ENCODE assay signal across 8 cellular contexts in the genomic region with DNA sequence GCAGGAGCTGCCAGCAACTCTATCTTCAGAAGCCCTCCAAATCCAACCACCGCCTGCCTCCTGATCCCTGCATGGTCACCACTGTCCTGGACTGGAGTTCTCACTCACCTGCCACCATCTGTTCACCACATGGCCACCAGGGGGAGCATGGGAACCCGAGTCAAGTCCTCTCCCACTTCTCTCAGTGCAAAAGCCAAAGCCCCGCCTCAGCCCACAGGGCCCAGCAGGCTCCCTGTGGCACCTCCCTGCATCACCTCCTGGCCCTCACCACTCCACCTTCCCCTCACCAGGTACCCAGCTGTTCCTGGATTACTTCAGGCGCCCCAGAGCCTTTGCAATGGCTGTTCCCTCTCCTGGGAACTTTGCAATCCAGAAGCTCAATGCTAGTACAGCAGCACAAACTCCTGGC. TPM values are rescaled to one million over a fixed set of nuclear protein-coding genes. Genes with fewer than 3 reads are reported as not detected.
DNase-seq lines count a peak whose midpoint lies in the region; TF ChIP-seq lines count a peak whose summit lies in the region.

No MANE protein-coding gene starts in this region.

- H3K9ac ChIP-seq in KMS-11 = no peak overlapping the region

- TF ChIP-seq CTCF in KMS-11 (conservative IDR thresholded peaks at IDR 0.05; ENCODE audit: low read depth, low read length) = peak; percentile 90
- TF ChIP-seq CTCF in osteocyte (IDR thresholded peaks at IDR 0.05) = peak; percentile 78
- peak; percentile 70 to 75 for TF ChIP-seq CTCF in tibial artery (IDR thresholded peaks at IDR 0.05)

- DNase-seq in DMS153 treated with DMSO at 0.1 percent for 48 hours (lab: John Stamatoyannopoulos, UW; ENCODE audit: unreplicated experiment) = peak; percentile 59
- peak; percentile 86 for DNase-seq in RPMI8226
- peak; percentile 74 for DNase-seq in activated T-helper 1 cell treated with anti-CD3 and anti-CD28 coated beads, Interleukin-12 subunit alpha, Interleukin-12 subunit beta, Interleukin-2, Interleukin-4 antibody, amounts not matched to agents 30 ng/mL and 10 ng/mL and 1 ng/mL, durations not matched to agents 14 hours and 24 hours and 36 hours (ENCODE audit: low spot score)
- peak; percentile 47 for DNase-seq in fibroblast of the conjunctiva (ENCODE audit: low read depth)
- peak; percentile 94 for DNase-seq in osteocyte (ENCODE audit: extremely low spot score, unreplicated experiment)
- DNase-seq in tibial artery = peak; percentile 75 to 86
- no peak for DNase-seq in cortex of kidney (lab: John Stamatoyannopoulos, UW)

- no peak overlapping the region for H3K27ac ChIP-seq in KMS-11
- H3K27ac ChIP-seq in tibial artery = no peak overlapping the region

- H3K4me3 ChIP-seq in KMS-11 (IDR thresholded peaks at IDR 0.05; ENCODE audit: insufficient read depth, low read depth, low read length) (no peak overlapping the region), tibial artery (no peak overlapping the region)

- H3K27me3 ChIP-seq in KMS-11 (ENCODE audit: insufficient read depth, low read depth) (no peaks in the 10 kb centered on the region), tibial artery (no peaks in the 10 kb centered on the region)

- intact Hi-C loops in activated T-helper 1 cell treated with anti-CD3 and anti-CD28 coated beads, Interleukin-12 subunit alpha, Interleukin-12 subunit beta, Interleukin-2, Interleukin-4 antibody, amounts not matched to agents 30 ng/mL and 10 ng/mL and 1 ng/mL, durations not matched to agents 14 hours and 24 hours and 36 hours (cut with micrococcal nuclease) = no loop called here
- intact Hi-C loops in tibial artery (cut with DNase I; ENCODE audit: low total_unique reads) = loop anchor here (10.0 kb wide), 1 partner anchor 112 kb away; no protein-coding TSS in a partner anchor

- peak overlapping the region; percentile 54 for H3K27ac Mint-ChIP-seq in activated T-helper 1 cell treated with anti-CD3 and anti-CD28 coated beads, Interleukin-12 subunit alpha, Interleukin-12 subunit beta, Interleukin-2, Interleukin-4 antibody, amounts not matched to agents 30 ng/mL and 10 ng/mL and 1 ng/mL, durations not matched to agents 14 hours and 24 hours and 36 hours
- peak overlapping the region; percentile 34 for H3K27ac Mint-ChIP-seq in osteocyte (ENCODE audit: unreplicated experiment)

- peaks cover 12% of the 10 kb centered on the region for H3K79me2 ChIP-seq in KMS-11 (ENCODE audit: insufficient read depth, low read depth)

- H3K27me3 Mint-ChIP-seq in activated T-helper 1 cell treated with anti-CD3 and anti-CD28 coated beads, Interleukin-12 subunit alpha, Interleukin-12 subunit beta, Interleukin-2, Interleukin-4 antibody, amounts not matched to agents 30 ng/mL and 10 ng/mL and 1 ng/mL, durations not matched to agents 14 hours and 24 hours and 36 hours (ENCODE audit: insufficient read depth) = no peaks in the 10 kb centered on the region
- H3K27me3 Mint-ChIP-seq in osteocyte (ENCODE audit: unreplicated experiment) = no peaks in the 10 kb centered on the region

- H2AFZ ChIP-seq in KMS-11 (ENCODE audit: low read depth) = no peak overlapping the region

- H3K4me1 Mint-ChIP-seq in activated T-helper 1 cell treated with anti-CD3 and anti-CD28 coated beads, Interleukin-12 subunit alpha, Interleukin-12 subunit beta, Interleukin-2, Interleukin-4 antibody, amounts not matched to agents 30 ng/mL and 10 ng/mL and 1 ng/mL, durations not matched to agents 14 hours and 24 hours and 36 hours (ENCODE audit: low read depth) = peaks cover 20% of the 10 kb centered on the region
- H3K4me1 Mint-ChIP-seq in osteocyte (ENCODE audit: unreplicated experiment) = peaks cover 15% of the 10 kb centered on the region

- no peak overlapping the region for H3K4me2 ChIP-seq in KMS-11

- H4K20me1 ChIP-seq in KMS-11 (ENCODE audit: insufficient read depth) = no peaks in the 10 kb centered on the region

- H3K4me1 ChIP-seq in KMS-11 (ENCODE audit: low read depth, poor library complexity, severe bottlenecking) (peaks cover 6% of the 10 kb centered on the region), tibial artery (peaks cover 0 to 25% (median 6%) of the 10 kb centered on the region in 4 donors)

- no peak overlapping the region for H3K4me3 Mint-ChIP-seq in activated T-helper 1 cell treated with anti-CD3 and anti-CD28 coated beads, Interleukin-12 subunit alpha, Interleukin-12 subunit beta, Interleukin-2, Interleukin-4 antibody, amounts not matched to agents 30 ng/mL and 10 ng/mL and 1 ng/mL, durations not matched to agents 14 hours and 24 hours and 36 hours
- no peak overlapping the region for H3K4me3 Mint-ChIP-seq in osteocyte (ENCODE audit: unreplicated experiment)

- no peaks in the 10 kb centered on the region for H3K9me3 ChIP-seq in tibial artery

- H3K36me3 ChIP-seq in KMS-11 (ENCODE audit: insufficient read depth) (no peaks in the 10 kb centered on the region), tibial artery (peaks cover 62 to 88% (median 64%) of the 10 kb centered on the region in 3 donors)

- no peaks in the 10 kb centered on the region for H3K9me3 Mint-ChIP-seq in activated T-helper 1 cell treated with anti-CD3 and anti-CD28 coated beads, Interleukin-12 subunit alpha, Interleukin-12 subunit beta, Interleukin-2, Interleukin-4 antibody, amounts not matched to agents 30 ng/mL and 10 ng/mL and 1 ng/mL, durations not matched to agents 14 hours and 24 hours and 36 hours
- no peaks in the 10 kb centered on the region for H3K9me3 Mint-ChIP-seq in osteocyte (ENCODE audit: unreplicated experiment)

- peaks cover 43% of the 10 kb centered on the region for H3K36me3 Mint-ChIP-seq in activated T-helper 1 cell treated with anti-CD3 and anti-CD28 coated beads, Interleukin-12 subunit alpha, Interleukin-12 subunit beta, Interleukin-2, Interleukin-4 antibody, amounts not matched to agents 30 ng/mL and 10 ng/mL and 1 ng/mL, durations not matched to agents 14 hours and 24 hours and 36 hours (ENCODE audit: low read depth)
- H3K36me3 Mint-ChIP-seq in osteocyte (ENCODE audit: unreplicated experiment) = peaks cover 30% of the 10 kb centered on the region

RNA-seq across cellular contexts. Expression of gene DHPS, which starts 5.3 kb away (rescaled TPM):
- total RNA-seq in activated T-helper 1 cell treated with anti-CD3 and anti-CD28 coated beads, Interleukin-12 subunit alpha, Interleukin-12 subunit beta, Interleukin-2, Interleukin-4 antibody, amounts not matched to agents 30 ng/mL and 10 ng/mL and 1 ng/mL, durations not matched to agents 14 hours and 24 hours and 36 hours = 144 and 147 TPM in 2 replicates
- total RNA-seq in osteocyte = 64.3 and 68.4 TPM in 2 replicates

RNA-seq across cellular contexts. Expression of gene WDR83, which starts 9.8 kb away (rescaled TPM):
- total RNA-seq in activated T-helper 1 cell treated with anti-CD3 and anti-CD28 coated beads, Interleukin-12 subunit alpha, Interleukin-12 subunit beta, Interleukin-2, Interleukin-4 antibody, amounts not matched to agents 30 ng/mL and 10 ng/mL and 1 ng/mL, durations not matched to agents 14 hours and 24 hours and 36 hours = 25.6 and 27.1 TPM in 2 replicates
- total RNA-seq in osteocyte = 11.4 and 12.4 TPM in 2 replicates

RNA-seq across cellular contexts. Expression of gene MAN2B1, which starts 9.8 kb away (rescaled TPM):
- total RNA-seq in activated T-helper 1 cell treated with anti-CD3 and anti-CD28 coated beads, Interleukin-12 subunit alpha, Interleukin-12 subunit beta, Interleukin-2, Interleukin-4 antibody, amounts not matched to agents 30 ng/mL and 10 ng/mL and 1 ng/mL, durations not matched to agents 14 hours and 24 hours and 36 hours = 132 and 143 TPM in 2 replicates
- 116 and 120 TPM in 2 replicates for total RNA-seq in osteocyte

RNA-seq across cellular contexts. Expression of gene GNG14, which starts 11.4 kb away (rescaled TPM):
- 0.73 TPM in 1 of 2 replicates, not detected in the other for total RNA-seq in activated T-helper 1 cell treated with anti-CD3 and anti-CD28 coated beads, Interleukin-12 subunit alpha, Interleukin-12 subunit beta, Interleukin-2, Interleukin-4 antibody, amounts not matched to agents 30 ng/mL and 10 ng/mL and 1 ng/mL, durations not matched to agents 14 hours and 24 hours and 36 hours
- not detected in 2 replicates for total RNA-seq in osteocyte

RNA-seq across cellular contexts. Expression of gene FBXW9, which starts 20.0 kb away (rescaled TPM):
- 11.8 and 12.2 TPM in 2 replicates for total RNA-seq in activated T-helper 1 cell treated with anti-CD3 and anti-CD28 coated beads, Interleukin-12 subunit alpha, Interleukin-12 subunit beta, Interleukin-2, Interleukin-4 antibody, amounts not matched to agents 30 ng/mL and 10 ng/mL and 1 ng/mL, durations not matched to agents 14 hours and 24 hours and 36 hours
- total RNA-seq in osteocyte = 10.9 and 11.4 TPM in 2 replicates
